ENCODE assay signal across 17 cellular contexts in genomic region chr5:138833095-138833494, GRCh38. TPM values are rescaled to one million over a fixed set of nuclear protein-coding genes. Genes with fewer than 3 reads are reported as not detected.
A peak's percentile ranks its signal among the peaks of the same experiment; 100 is the strongest.
DNase-seq lines count a peak whose midpoint lies in the region; ATAC-seq, FAIRE-seq and TF ChIP-seq lines count a peak whose summit lies in the region.
"Had no signal": no experiment of that assay in that cellular context is flagged by ENCODE, and none has a peak within 500 bp of the region (broad histone marks: within the 10 kb centered on the region; RNA-seq: fewer than 3 reads in every experiment).

No MANE protein-coding gene starts in this region.

- no peaks in the 10 kb centered on the region for H3K27me3 ChIP-seq in astrocyte (ENCODE audit: insufficient read depth, low read length)
- H3K27me3 ChIP-seq in small intestine (ENCODE audit: control insufficient read depth in 2 of 2, insufficient read depth in 2 of 2, low read length in 2 of 2): no peaks in the 10 kb centered on the region
- H3K27me3 ChIP-seq in gastrocnemius medialis: no peaks in the 10 kb centered on the region

- H3K36me3 Mint-ChIP-seq in astrocyte (ENCODE audit: low read depth, unreplicated experiment): peaks cover 10% of the 10 kb centered on the region

- no peaks in the 10 kb centered on the region for H3K27me3 Mint-ChIP-seq in astrocyte (ENCODE audit: low read depth, unreplicated experiment)

- peaks cover 89% of the 10 kb centered on the region for H3K79me2 ChIP-seq in astrocyte (ENCODE audit: insufficient read depth, low read length)

- H3K27ac Mint-ChIP-seq in astrocyte (ENCODE audit: unreplicated experiment): peak overlapping the region; percentile 35

- H3K4me3 Mint-ChIP-seq in astrocyte (ENCODE audit: unreplicated experiment): no peak overlapping the region

- WGBS in small intestine, 3 donors: 91 to 98% (median 94%) methylated on average over 2 of the region's 2 CpGs

- TF ChIP-seq CTCF in astrocyte (IDR thresholded peaks at IDR 0.05; ENCODE audit: insufficient read depth, low read depth, low read length) (no peak), gastrocnemius medialis (IDR thresholded peaks at IDR 0.05 in 4 of 5, conservative IDR thresholded peaks at IDR 0.05 in 1 of 5) (no peak)

- ATAC-seq in left ventricle myocardium superior (peak; percentile 39), Right ventricle myocardium superior (ENCODE audit: poor library complexity) (no peak), gastrocnemius medialis (no peak)
- ATAC-seq: GM12878 had no signal

- intact Hi-C loops in left ventricle myocardium superior (cut with micrococcal nuclease): no loop called here
- intact Hi-C loops in Right ventricle myocardium superior (cut with DNase I): no loop called here
- intact Hi-C loops in gastrocnemius medialis (cut with DNase I; ENCODE audit: low total_unique reads): no loop called here

- H3K4me1 ChIP-seq in astrocyte (ENCODE audit: insufficient read depth, low read length) (peaks cover 11% of the 10 kb centered on the region), small intestine (ENCODE audit: control insufficient read depth in 2 of 2, insufficient read depth in 1 of 2, low read depth in 1 of 2, low read length in 1 of 2) (no peaks in the 10 kb centered on the region), gastrocnemius medialis (peaks cover 22 to 35% of the 10 kb centered on the region in 2 donors)

- H3K9me3 Mint-ChIP-seq in astrocyte (ENCODE audit: unreplicated experiment): no peaks in the 10 kb centered on the region

- no peak overlapping the region for H2AFZ ChIP-seq in astrocyte (ENCODE audit: low read depth, low read length)

- H3K4me3 ChIP-seq in astrocyte (ENCODE audit: insufficient read depth, low read depth, low read length) (no peak overlapping the region), small intestine (ENCODE audit: low read depth in 1 of 2, low read length in 2 of 2) (no peak overlapping the region), gastrocnemius medialis (no peak overlapping the region)
- H3K4me3 ChIP-seq: GM12878 had no signal

- H4K20me1 ChIP-seq in astrocyte (ENCODE audit: insufficient read depth, low read length): peaks cover 88% of the 10 kb centered on the region

- TF ChIP-seq POLR2A in gastrocnemius medialis (IDR thresholded peaks at IDR 0.05): no peak

- in situ Hi-C loops in gastrocnemius medialis (cut with MboI; ENCODE audit: low sequenced_read_pairs in 4 of 4): no loop called here

- peaks cover 43% of the 10 kb centered on the region for H3K4me1 Mint-ChIP-seq in astrocyte (ENCODE audit: low read depth, unreplicated experiment)

- no peak for DNase-seq in left ventricle myocardium superior
- no peak for DNase-seq in Right ventricle myocardium superior
- DNase-seq in astrocyte (ENCODE audit: low read depth): no peak
- DNase-seq in small intestine: no peak
- no peak for DNase-seq in gastrocnemius medialis
- no peak for DNase-seq in stimulated activated CD8-positive, alpha-beta memory T cell treated with anti-CD3 and anti-CD28 coated beads, Interleukin-4, amount 100 ng/mL, for 48 hours
- DNase-seq: C1 segment of cervical spinal cord, GDM1, NCI-H1092, NCI-H146, NCI-H2081 treated with DMSO at 0.1 percent for 48 hours, NCI-H226, NCI-H748 treated with DMSO at 0.1 percent for 48 hours had no signal

- H3K4me2 ChIP-seq in astrocyte (ENCODE audit: low read length): no peak overlapping the region

- FAIRE-seq in astrocyte (lab: Jason Lieb, UNC) (no peak), islet of Langerhans (lab: Jason Lieb, UNC) (peak; percentile 51), small intestine (lab: Jason Lieb, UNC) (no peak)
- FAIRE-seq: GM18507 had no signal

- H3K27ac ChIP-seq in astrocyte (ENCODE audit: low read depth, low read length) (no peak overlapping the region), small intestine (ENCODE audit: low read depth in 1 of 2, low read length in 1 of 2) (no peak overlapping the region), gastrocnemius medialis (no peak overlapping the region)

- H3K36me3 ChIP-seq in astrocyte (ENCODE audit: insufficient read depth, low read length) (peaks cover 10% of the 10 kb centered on the region), small intestine (ENCODE audit: control insufficient read depth in 2 of 2, insufficient read depth in 2 of 2, low read length in 2 of 2) (peaks cover 0 to 12% of the 10 kb centered on the region in 2 donors), gastrocnemius medialis (peaks cover 0 to 14% of the 10 kb centered on the region in 2 donors)

- H3K9ac ChIP-seq in astrocyte (ENCODE audit: low read length): no peak overlapping the region

- H3K9me3 ChIP-seq in astrocyte (ENCODE audit: insufficient read depth, low read depth, low read length): no peaks in the 10 kb centered on the region
- no peaks in the 10 kb centered on the region for H3K9me3 ChIP-seq in small intestine (ENCODE audit: control insufficient read depth, low read depth)
- no peaks in the 10 kb centered on the region for H3K9me3 ChIP-seq in gastrocnemius medialis

RNA-seq across cellular contexts. Expression of gene LRRTM2, which starts 42.0 kb away (rescaled TPM):
- total RNA-seq in left ventricle myocardium superior (0.12 TPM), Right ventricle myocardium superior (not detected), astrocyte (0.54 and 0.70 TPM in 2 replicates), gastrocnemius medialis (under 1 TPM; 0.05 to 0.49 (median 0.24) TPM)
- under 1 TPM in 1 of 3 donors, not detected in 2; 0.19 TPM for polyA plus RNA-seq in small intestine
- total RNA-seq: MCF 10A had no signal
